ENCODE assay signal across 25 cellular contexts in genomic region chr15:94522125-94522524, GRCh38.
A peak's percentile ranks its signal among the peaks of the same experiment; 100 is the strongest.
DNase-seq lines count a peak whose midpoint lies in the region; ATAC-seq, FAIRE-seq and TF ChIP-seq lines count a peak whose summit lies in the region.
"Had no signal": no experiment of that assay in that cellular context is flagged by ENCODE, and none has a peak within 500 bp of the region (broad histone marks: within the 10 kb centered on the region; RNA-seq: fewer than 3 reads in every experiment).

No MANE protein-coding gene starts in this region.

- H3K36me3 ChIP-seq in bronchial epithelial cell (ENCODE audit: control insufficient read depth, insufficient read depth, low read length) (no peaks in the 10 kb centered on the region), heart left ventricle (no peaks in the 10 kb centered on the region)
- H3K36me3 ChIP-seq: BE2C; BLaER1 treated with 17β-estradiol and CSF1 and Interleukin-3, amounts not matched to agents 10 nM and 100 nM had no signal

- H3K4me3 Mint-ChIP-seq in type B pancreatic cell, result no peak overlapping the region
- H3K4me3 Mint-ChIP-seq: CD14-positive monocyte; CD4-positive, alpha-beta T cell; CD8-positive, alpha-beta memory T cell; H9 had no signal

- DNase-seq in ELF-1 (ENCODE audit: low read depth, low spot score), result peak; percentile 11
- peak; percentile 21 for DNase-seq in bronchial epithelial cell (ENCODE audit: low read depth)
- peak; percentile 3 for DNase-seq in epithelial cell of prostate (ENCODE audit: low read depth, low spot score)
- no peak for DNase-seq in type B pancreatic cell (ENCODE audit: extremely low spot score, unreplicated experiment)
- DNase-seq in heart left ventricle, result no peak
- DNase-seq in head of caudate nucleus, result no peak
- DNase-seq: ACHN; AML-193; BE2C; CD4-positive, alpha-beta T cell; CD8-positive, alpha-beta memory T cell; DMS 273 treated with DMSO at 0.1 percent for 48 hours; DMS79; EL; GF-D8; H9 had no signal

- peak overlapping the region; percentile 48 for H3K27ac Mint-ChIP-seq in type B pancreatic cell
- H3K27ac Mint-ChIP-seq: CD14-positive monocyte; CD4-positive, alpha-beta T cell; CD8-positive, alpha-beta memory T cell; H9 had no signal

- TF ChIP-seq CTCF in bronchial epithelial cell (IDR thresholded peaks at IDR 0.05; ENCODE audit: insufficient read depth, low read length, severe bottlenecking) (no peak), type B pancreatic cell (conservative IDR thresholded peaks at IDR 0.05) (no peak), heart left ventricle (IDR thresholded peaks at IDR 0.05) (no peak)

- H3K36me3 Mint-ChIP-seq in type B pancreatic cell, result peaks cover 4% of the 10 kb centered on the region
- H3K36me3 Mint-ChIP-seq: CD14-positive monocyte; CD8-positive, alpha-beta memory T cell had no signal

- 86 to 95% (median 91%) methylated on average over 3 of the region's 3 CpGs for WGBS in heart left ventricle, 4 donors

- H3K27ac ChIP-seq in epithelial cell of prostate (peak overlapping the region; percentile 7), heart left ventricle (no peak overlapping the region)
- H3K27ac ChIP-seq: 22Rv1; A549; BLaER1 treated with 17β-estradiol and CSF1 and Interleukin-3, amounts not matched to agents 10 nM and 100 nM had no signal

- no peak for FAIRE-seq in bronchial epithelial cell (lab: Jason Lieb, UNC)
- FAIRE-seq: A549, D721Med, GM12891, GM18507 had no signal

- ATAC-seq in GM19455 (IDR thresholded peaks at IDR 0.05; ENCODE audit: unreplicated experiment), result no peak
- ATAC-seq in heart left ventricle, result no peak
- ATAC-seq: A549, HCT116 had no signal

- peaks cover 0 to 10% (median 0%) of the 10 kb centered on the region in 12 donors for H3K9me3 ChIP-seq in heart left ventricle
- H3K9me3 ChIP-seq: A549, BE2C had no signal

- H3K9me3 Mint-ChIP-seq in type B pancreatic cell, result peaks cover 8% of the 10 kb centered on the region
- H3K9me3 Mint-ChIP-seq: H9 had no signal

- no peak for TF ChIP-seq POLR2A in heart left ventricle (IDR thresholded peaks at IDR 0.05)

- no peaks in the 10 kb centered on the region for H3K4me1 ChIP-seq in heart left ventricle
- H3K4me1 ChIP-seq: A549; BLaER1 treated with 17β-estradiol and CSF1 and Interleukin-3, amounts not matched to agents 10 nM and 100 nM had no signal

- H3K27me3 ChIP-seq in bronchial epithelial cell (ENCODE audit: control insufficient read depth, insufficient read depth, low read length) (no peaks in the 10 kb centered on the region), heart left ventricle (no peaks in the 10 kb centered on the region)
- H3K27me3 ChIP-seq: BE2C; BLaER1 treated with 17β-estradiol and CSF1 and Interleukin-3, amounts not matched to agents 10 nM and 100 nM had no signal

- no peaks in the 10 kb centered on the region for H3K27me3 Mint-ChIP-seq in type B pancreatic cell
- H3K27me3 Mint-ChIP-seq: CD4-positive, alpha-beta T cell had no signal

- H3K4me1 Mint-ChIP-seq in type B pancreatic cell (ENCODE audit: unreplicated experiment), result peaks cover 6% of the 10 kb centered on the region
- H3K4me1 Mint-ChIP-seq: CD14-positive monocyte; CD8-positive, alpha-beta memory T cell had no signal

- no peak overlapping the region for H3K4me3 ChIP-seq in bronchial epithelial cell (ENCODE audit: low read depth, low read length)
- H3K4me3 ChIP-seq in heart left ventricle, result no peak overlapping the region
- H3K4me3 ChIP-seq: A549; BLaER1 treated with 17β-estradiol and CSF1 and Interleukin-3, amounts not matched to agents 10 nM and 100 nM had no signal

- intact Hi-C loops in heart left ventricle (cut with DNase I) (no loop called here), head of caudate nucleus (cut with DNase I) (no loop called here)

Comparison
In these comparisons a context has a peak if more than half of its experiments do, and no peak if none do; other contexts are left out.
1. DNase-seq: peak in ELF-1 (single experiment), bronchial epithelial cell (single experiment) and epithelial cell of prostate (single experiment); none in type B pancreatic cell (single experiment), heart left ventricle (0 of 5) and head of caudate nucleus (0 of 42).